In genomic region chr6:28777147-28777461, GRCh38 we compare ENCODE assay signal across 19 cellular contexts.
"Had no signal": no experiment of that assay in that cellular context is flagged by ENCODE, and none has a peak within 500 bp of the region (broad histone marks: within the 10 kb centered on the region; RNA-seq: fewer than 3 reads in every experiment).

No MANE protein-coding gene starts in this region.

- ATAC-seq: activated CD8-positive, alpha-beta T cell treated with anti-CD3 and anti-CD28 coated beads, Interleukin-2, amount 10 ng/mL, durations not matched to agents 7 days and 5 days; activated naive CD4-positive, alpha-beta T cell treated with anti-CD3 and anti-CD28 coated beads, Interleukin-2, amount 50 U/mL, for 72 hours; pancreas; T-helper 17 cell had no signal

- FAIRE-seq: endothelial cell of umbilical vein, islet of Langerhans, pancreas, TTC549, urothelium cell line had no signal

- H3K4me3 ChIP-seq: lung, pancreas, sigmoid colon, thyroid gland had no signal

- H3K9me3 ChIP-seq: pancreas, thyroid gland had no signal

- H3K27ac Mint-ChIP-seq: activated B cell treated with CpG ODN at 0.5 μM for 24 hours; activated CD8-positive, alpha-beta T cell treated with anti-CD3 and anti-CD28 coated beads, Interleukin-2, amount 10 ng/mL, durations not matched to agents 7 days and 5 days; activated naive CD4-positive, alpha-beta T cell treated with anti-CD3 and anti-CD28 coated beads, Interleukin-2, amount 50 U/mL, for 72 hours; T-helper 17 cell had no signal

- DNase-seq: activated B cell treated with CpG ODN at 0.5 μM for 24 hours; activated CD4-positive, alpha-beta T cell treated with anti-CD3 and anti-CD28 coated beads, Interleukin-2, amount 10 ng/mL, durations not matched to agents 24 days and 14 days; activated CD8-positive, alpha-beta memory T cell treated with anti-CD3 and anti-CD28 coated beads, Interleukin-2, amount 50 U/mL, for 4 hours; activated CD8-positive, alpha-beta T cell treated with anti-CD3 and anti-CD28 coated beads, Interleukin-2, amount 10 ng/mL, durations not matched to agents 7 days and 5 days; activated T-cell treated with anti-CD3 and anti-CD28 coated beads, Interleukin-2, amount 50 U/mL, for 48 hours; foreskin fibroblast; hypothalamus; pancreas; sigmoid colon; stimulated activated CD4-positive, alpha-beta T cell treated with anti-CD3 and anti-CD28 coated beads, Interleukin-1b, Interleukin-23, amount 100 ng/mL, for 48 hours; T-helper 17 cell; thyroid gland had no signal

- H3K36me3 ChIP-seq: cardiac muscle cell, pancreas, sigmoid colon, thyroid gland had no signal

- H3K27ac ChIP-seq: cardiac muscle cell, pancreas, sigmoid colon, thyroid gland had no signal

- H3K4me1 ChIP-seq: pancreas, sigmoid colon, thyroid gland had no signal

- H3K4me3 Mint-ChIP-seq: activated B cell treated with CpG ODN at 0.5 μM for 24 hours; activated CD4-positive, alpha-beta T cell treated with anti-CD3 and anti-CD28 coated beads, Interleukin-2, amount 10 ng/mL, durations not matched to agents 24 days and 14 days; activated CD8-positive, alpha-beta T cell treated with anti-CD3 and anti-CD28 coated beads, Interleukin-2, amount 10 ng/mL, durations not matched to agents 7 days and 5 days; T-helper 17 cell had no signal
